8 cellular contexts compared by ENCODE assay signal in the genomic region with DNA sequence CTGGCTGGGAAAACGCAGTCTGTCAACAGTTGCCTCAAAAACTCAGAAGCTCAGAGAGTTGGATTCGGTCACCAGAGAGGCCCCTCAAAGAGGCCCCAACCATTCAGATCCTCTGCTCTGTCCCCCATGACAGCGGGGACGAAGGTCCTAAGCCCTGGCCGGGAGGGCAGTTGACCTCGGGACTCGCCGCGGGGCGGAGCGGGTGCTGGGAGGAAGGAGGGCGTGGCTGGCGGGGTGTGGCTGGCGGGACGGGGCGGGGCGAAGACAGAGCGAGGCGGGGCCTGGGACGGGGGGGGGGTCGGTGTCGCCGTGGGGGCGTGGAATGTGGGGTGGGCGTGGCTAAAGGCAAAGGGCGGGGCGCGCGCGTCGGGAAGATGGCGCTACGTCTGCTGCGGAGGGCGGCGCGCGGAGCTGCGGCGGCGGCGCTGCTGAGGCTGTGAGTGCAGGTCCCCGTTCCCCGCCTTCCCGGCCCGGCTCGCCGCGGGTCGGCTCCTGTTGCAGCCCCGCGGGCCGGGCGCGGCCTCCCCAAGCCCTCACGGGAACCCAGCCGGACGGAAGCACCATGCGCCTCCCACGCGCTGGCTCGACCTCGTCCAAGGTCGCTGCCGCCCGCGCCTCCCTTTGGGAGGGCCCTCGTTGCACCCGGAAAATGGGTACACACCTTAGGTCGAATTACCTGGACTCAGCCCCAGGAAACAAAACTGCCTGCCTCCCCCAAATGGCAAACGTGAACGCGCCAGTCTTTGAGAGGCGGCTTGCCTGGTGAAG. TPM values are rescaled to one million over a fixed set of nuclear protein-coding genes. Genes with fewer than 3 reads are reported as not detected.
A peak's percentile ranks its signal among the peaks of the same experiment; 100 is the strongest.
DNase-seq lines count a peak whose midpoint lies in the region; ATAC-seq and TF ChIP-seq lines count a peak whose summit lies in the region.

A gene (plus strand): TSS at position 369 of the 768 bp plus-strand sequence.

- H3K27me3 Mint-ChIP-seq in IgD-negative memory B cell (no peaks in the 10 kb centered on the region), nephron progenitor cell (ENCODE audit: low read depth, poor library complexity) (peaks cover 26% of the 10 kb centered on the region)
- no peaks in the 10 kb centered on the region for H3K27me3 Mint-ChIP-seq in stimulated activated naive CD8-positive, alpha-beta T cell treated with anti-CD3 and anti-CD28 coated beads, Interleukin-15, amount 100 ng/mL, for 72 hours

- H3K36me3 Mint-ChIP-seq in IgD-negative memory B cell (no peaks in the 10 kb centered on the region), nephron progenitor cell (ENCODE audit: low read depth) (peaks cover 14% of the 10 kb centered on the region)

- H3K4me3 Mint-ChIP-seq in IgD-negative memory B cell: peak within 1 kb of the TSS; percentile 87 to 96 (median 90)
- H3K4me3 Mint-ChIP-seq in nephron progenitor cell: peak within 1 kb of the TSS; percentile 84
- H3K4me3 Mint-ChIP-seq in stimulated activated naive CD8-positive, alpha-beta T cell treated with anti-CD3 and anti-CD28 coated beads, Interleukin-15, amount 100 ng/mL, for 72 hours: peak within 1 kb of the TSS; percentile 83 to 87

- H3K9me3 Mint-ChIP-seq in IgD-negative memory B cell (no peaks in the 10 kb centered on the region), nephron progenitor cell (peaks cover 4% of the 10 kb centered on the region)
- no peaks in the 10 kb centered on the region for H3K9me3 Mint-ChIP-seq in stimulated activated naive CD8-positive, alpha-beta T cell treated with anti-CD3 and anti-CD28 coated beads, Interleukin-15, amount 100 ng/mL, for 72 hours

- H3K27ac Mint-ChIP-seq in IgD-negative memory B cell: peak within 1 kb of the TSS; percentile 78 to 90 (median 86)
- H3K27ac Mint-ChIP-seq in nephron progenitor cell: no peak within 1 kb of the TSS
- H3K27ac Mint-ChIP-seq in stimulated activated naive CD8-positive, alpha-beta T cell treated with anti-CD3 and anti-CD28 coated beads, Interleukin-15, amount 100 ng/mL, for 72 hours: peak within 1 kb of the TSS; percentile 91 to 93

- DNase-seq in DMS79 (lab: John Stamatoyannopoulos, UW): peak; percentile 71
- peak; percentile 78 for DNase-seq in RPMI7951 (ENCODE audit: low read depth)
- DNase-seq in activated T-helper 9 cell treated with anti-CD3 and anti-CD28 coated beads, Interleukin-2, amount 50 U/mL, for 16 hours (ENCODE audit: low read depth): peak; percentile 87
- peak; percentile 83 for DNase-seq in fibroblast of pulmonary artery (ENCODE audit: low read depth)
- DNase-seq in nephron progenitor cell: peak; percentile 96
- DNase-seq in stimulated activated naive CD8-positive, alpha-beta T cell treated with anti-CD3 and anti-CD28 coated beads, Interleukin-15, amount 100 ng/mL, for 72 hours: peak; percentile 87 to 88

- peak within 1 kb of the TSS; percentile 78 for H3K4me3 ChIP-seq in fibroblast of pulmonary artery (replicated peaks; ENCODE audit: low read depth, low read length)

- peaks cover 23 to 32% (median 30%) of the 10 kb centered on the region in 3 donors for H3K4me1 Mint-ChIP-seq in IgD-negative memory B cell
- H3K4me1 Mint-ChIP-seq in nephron progenitor cell: peaks cover 26% of the 10 kb centered on the region
- H3K4me1 Mint-ChIP-seq in stimulated activated naive CD8-positive, alpha-beta T cell treated with anti-CD3 and anti-CD28 coated beads, Interleukin-15, amount 100 ng/mL, for 72 hours: peaks cover 57% of the 10 kb centered on the region

- TF ChIP-seq CTCF in fibroblast of pulmonary artery (IDR thresholded peaks at IDR 0.05; ENCODE audit: low read length, missing control alignments) (no peak), nephron progenitor cell (IDR thresholded peaks at IDR 0.05) (no peak)

- peak; percentile 81 for ATAC-seq in GM21576 (IDR thresholded peaks at IDR 0.05; ENCODE audit: unreplicated experiment)
- ATAC-seq in stimulated activated naive CD8-positive, alpha-beta T cell treated with anti-CD3 and anti-CD28 coated beads, Interleukin-15, amount 100 ng/mL, for 72 hours: peak; percentile 89

RNA-seq across cellular contexts. Expression of the gene that starts here (rescaled TPM):
- 12.3 TPM for polyA plus RNA-seq in IgD-negative memory B cell
- 0.12 and 0.39 TPM in 2 replicates for total RNA-seq in RPMI7951 (2014; rRNA removed; shearing (Covaris generic))

Comparison
In these comparisons a context has a peak if more than half of its experiments do, and no peak if none do; other contexts are left out.
1. Peak in every context shown above with its lines: DNase-seq, ATAC-seq and H3K4me3 ChIP-seq.
2. Peak in DNase-seq in RPMI7951; RNA of the gene not detected or under 1 TPM.